1 cellular context compared by ENCODE assay signal in genomic region chr1:167683226-167683625, GRCh38.
TF ChIP-seq lines count a peak whose summit lies in the region.

No MANE protein-coding gene starts in this region.

TF ChIP-seq in HepG2, 621 proteins besides CTCF, POLR2A, EP300 and RAD21:
- TF ChIP-seq SMARCE1 (IDR thresholded peaks at IDR 0.05; ENCODE audit: borderline replicate concordance) (no peak), ZNF276 (CRISPR knock-in tag; IDR thresholded peaks at IDR 0.05; ENCODE audit: low read depth) (no peak), TBP (CRISPR knock-in tag; IDR thresholded peaks at IDR 0.05) (no peak), JARID2 (CRISPR knock-in tag; IDR thresholded peaks at IDR 0.05; ENCODE audit: insufficient replicate concordance) (no peak)
- TF ChIP-seq, protein P1, sequence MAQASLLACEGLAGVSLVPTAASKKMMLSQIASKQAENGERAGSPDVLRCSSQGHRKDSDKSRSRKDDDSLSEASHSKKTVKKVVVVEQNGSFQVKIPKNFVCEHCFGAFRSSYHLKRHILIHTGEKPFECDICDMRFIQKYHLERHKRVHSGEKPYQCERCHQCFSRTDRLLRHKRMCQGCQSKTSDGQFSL (CRISPR knock-in tag; IDR thresholded peaks at IDR 0.05): no peak
- TF ChIP-seq, protein P2, sequence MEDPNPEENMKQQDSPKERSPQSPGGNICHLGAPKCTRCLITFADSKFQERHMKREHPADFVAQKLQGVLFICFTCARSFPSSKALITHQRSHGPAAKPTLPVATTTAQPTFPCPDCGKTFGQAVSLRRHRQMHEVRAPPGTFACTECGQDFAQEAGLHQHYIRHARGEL (CRISPR knock-in tag; IDR thresholded peaks at IDR 0.05): no peak
